ENCODE assay signal across 32 cellular contexts in genomic region chr7:128497405-128497804, GRCh38.
"Had no signal": no experiment of that assay in that cellular context is flagged by ENCODE, and none has a peak within 500 bp of the region (broad histone marks: within the 10 kb centered on the region; RNA-seq: fewer than 3 reads in every experiment).

No MANE protein-coding gene starts in this region.

- H3K27me3 Mint-ChIP-seq: activated CD4-positive, alpha-beta memory T cell treated with anti-CD3 and anti-CD28 coated beads for 36 hours; activated CD4-positive, alpha-beta T cell treated with anti-CD3 and anti-CD28 coated beads for 36 hours; activated CD4-positive, alpha-beta T cell treated with anti-CD3 and anti-CD28 coated beads, Interleukin-2, amount 10 ng/mL, durations not matched to agents 24 days and 14 days; activated naive CD4-positive, alpha-beta T cell treated with anti-CD3 and anti-CD28 coated beads, Interleukin-2, amount 10 ng/mL, durations not matched to agents 7 days and 5 days; activated naive CD8-positive, alpha-beta T cell treated with anti-CD3 and anti-CD28 coated beads, Interleukin-2, amount 10 ng/mL, durations not matched to agents 7 days and 5 days; activated T-cell treated with anti-CD3 and anti-CD28 coated beads, Interleukin-2, amount 50 U/mL, for 24 hours; brain; central memory CD8-positive, alpha-beta T cell; dendritic cell treated with granulocyte-macrophage colony-stimulating factor and Interleukin-4, amounts not matched to agents 40 ng/mL and 50 ng/mL, for 4 days; T-helper 17 cell had no signal

- DNase-seq: activated CD4-positive, alpha-beta memory T cell treated with anti-CD3 and anti-CD28 coated beads for 36 hours; activated CD4-positive, alpha-beta T cell treated with anti-CD3 and anti-CD28 coated beads for 36 hours; activated CD4-positive, alpha-beta T cell treated with anti-CD3 and anti-CD28 coated beads, Interleukin-2, amount 10 ng/mL, durations not matched to agents 24 days and 14 days; activated CD4-positive, CD25-positive, alpha-beta regulatory T cell; activated CD4-positive, CD25-positive, alpha-beta regulatory T cell treated with anti-CD3 and anti-CD28 coated beads, Interleukin-2, amount 50 U/mL, for 72 hours; activated CD8-positive, alpha-beta memory T cell treated with anti-CD3 and anti-CD28 coated beads, Interleukin-2, amount 50 U/mL, for 48 hours; activated gamma-delta T cell; activated naive CD4-positive, alpha-beta T cell; activated naive CD4-positive, alpha-beta T cell treated with anti-CD3 and anti-CD28 coated beads, Interleukin-2, amount 10 ng/mL, durations not matched to agents 7 days and 5 days; activated naive CD8-positive, alpha-beta T cell treated with anti-CD3 and anti-CD28 coated beads, Interleukin-2, amount 10 ng/mL, durations not matched to agents 7 days and 5 days; activated T-cell treated with anti-CD3 and anti-CD28 coated beads for 4 hours; activated T-cell treated with anti-CD3 and anti-CD28 coated beads, Interleukin-2, amount 50 U/mL, for 24 hours; activated T-cell treated with anti-CD3 and anti-CD28 coated beads, Interleukin-2, amount 50 U/mL, for 72 hours; dorsolateral prefrontal cortex; effector memory CD4-positive, alpha-beta T cell; endodermal cell; erythroblast; foreskin keratinocyte; gastrocnemius medialis; glutamatergic neuron; T-helper 1 cell; T-helper 17 cell; T1000 had no signal

- H3K4me1 Mint-ChIP-seq: activated CD4-positive, alpha-beta T cell treated with anti-CD3 and anti-CD28 coated beads for 36 hours; activated CD4-positive, alpha-beta T cell treated with anti-CD3 and anti-CD28 coated beads, Interleukin-2, amount 10 ng/mL, durations not matched to agents 24 days and 14 days; activated naive CD4-positive, alpha-beta T cell treated with anti-CD3 and anti-CD28 coated beads, Interleukin-2, amount 10 ng/mL, durations not matched to agents 7 days and 5 days; activated naive CD8-positive, alpha-beta T cell treated with anti-CD3 and anti-CD28 coated beads, Interleukin-2, amount 10 ng/mL, durations not matched to agents 7 days and 5 days; brain; central memory CD8-positive, alpha-beta T cell; endodermal cell; T-helper 17 cell had no signal

- ATAC-seq: activated CD4-positive, alpha-beta T cell treated with anti-CD3 and anti-CD28 coated beads for 36 hours; activated naive CD4-positive, alpha-beta T cell treated with anti-CD3 and anti-CD28 coated beads, Interleukin-2, amount 50 U/mL, for 72 hours; activated T-cell treated with anti-CD3 and anti-CD28 coated beads, Interleukin-2, amount 50 U/mL, for 72 hours; foreskin keratinocyte; gastrocnemius medialis; T-helper 17 cell had no signal

- H3K9me3 ChIP-seq: ascending aorta, breast epithelium, esophagus muscularis mucosa, gastrocnemius medialis had no signal

- H3K4me1 ChIP-seq: ascending aorta, breast epithelium, esophagus muscularis mucosa, foreskin keratinocyte, gastrocnemius medialis had no signal

- H3K27ac Mint-ChIP-seq: activated CD4-positive, alpha-beta memory T cell treated with anti-CD3 and anti-CD28 coated beads for 36 hours; activated CD4-positive, alpha-beta T cell treated with anti-CD3 and anti-CD28 coated beads for 36 hours; activated CD4-positive, alpha-beta T cell treated with anti-CD3 and anti-CD28 coated beads, Interleukin-2, amount 10 ng/mL, durations not matched to agents 24 days and 14 days; activated naive CD4-positive, alpha-beta T cell treated with anti-CD3 and anti-CD28 coated beads, Interleukin-2, amount 10 ng/mL, durations not matched to agents 7 days and 5 days; activated naive CD8-positive, alpha-beta T cell treated with anti-CD3 and anti-CD28 coated beads, Interleukin-2, amount 10 ng/mL, durations not matched to agents 7 days and 5 days; activated T-cell treated with anti-CD3 and anti-CD28 coated beads, Interleukin-2, amount 50 U/mL, for 24 hours; activated T-cell treated with anti-CD3 and anti-CD28 coated beads, Interleukin-2, amount 50 U/mL, for 72 hours; brain; dendritic cell treated with granulocyte-macrophage colony-stimulating factor and Interleukin-4, amounts not matched to agents 40 ng/mL and 50 ng/mL, for 4 days; endodermal cell; T-helper 17 cell; T-helper 2 cell treated with Interferon-gamma antibody and Interleukin-4, amounts not matched to agents 5 μg/mL and 100 μg/mL, for 36 hours had no signal

- H3K27me3 ChIP-seq: ascending aorta, breast epithelium, dorsolateral prefrontal cortex, esophagus muscularis mucosa, foreskin keratinocyte, gastrocnemius medialis had no signal

- H3K36me3 ChIP-seq: breast epithelium had no signal

- H3K27ac ChIP-seq: ascending aorta, breast epithelium, coronary artery, dorsolateral prefrontal cortex, esophagus muscularis mucosa, foreskin keratinocyte, gastrocnemius medialis had no signal

- H3K4me3 Mint-ChIP-seq: activated CD4-positive, alpha-beta memory T cell treated with anti-CD3 and anti-CD28 coated beads for 36 hours; activated CD4-positive, alpha-beta T cell treated with anti-CD3 and anti-CD28 coated beads for 36 hours; activated CD4-positive, alpha-beta T cell treated with anti-CD3 and anti-CD28 coated beads, Interleukin-2, amount 10 ng/mL, durations not matched to agents 24 days and 14 days; activated naive CD4-positive, alpha-beta T cell treated with anti-CD3 and anti-CD28 coated beads, Interleukin-2, amount 10 ng/mL, durations not matched to agents 7 days and 5 days; activated naive CD8-positive, alpha-beta T cell treated with anti-CD3 and anti-CD28 coated beads, Interleukin-2, amount 10 ng/mL, durations not matched to agents 7 days and 5 days; activated T-cell treated with anti-CD3 and anti-CD28 coated beads, Interleukin-2, amount 50 U/mL, for 24 hours; activated T-cell treated with anti-CD3 and anti-CD28 coated beads, Interleukin-2, amount 50 U/mL, for 72 hours; brain; central memory CD8-positive, alpha-beta T cell; dendritic cell treated with granulocyte-macrophage colony-stimulating factor and Interleukin-4, amounts not matched to agents 40 ng/mL and 50 ng/mL, for 4 days; endodermal cell; T-helper 17 cell; T-helper 2 cell treated with Interferon-gamma antibody and Interleukin-4, amounts not matched to agents 5 μg/mL and 100 μg/mL, for 36 hours had no signal

- H3K4me3 ChIP-seq: ascending aorta, breast epithelium, coronary artery, dorsolateral prefrontal cortex, esophagus muscularis mucosa, gastrocnemius medialis had no signal

- H3K9me3 Mint-ChIP-seq: activated CD4-positive, alpha-beta memory T cell treated with anti-CD3 and anti-CD28 coated beads for 36 hours; activated CD4-positive, alpha-beta T cell treated with anti-CD3 and anti-CD28 coated beads, Interleukin-2, amount 10 ng/mL, durations not matched to agents 24 days and 14 days; activated naive CD4-positive, alpha-beta T cell treated with anti-CD3 and anti-CD28 coated beads, Interleukin-2, amount 10 ng/mL, durations not matched to agents 7 days and 5 days; activated naive CD4-positive, alpha-beta T cell treated with anti-CD3 and anti-CD28 coated beads, Interleukin-2, amount 50 U/mL, for 72 hours; activated naive CD8-positive, alpha-beta T cell treated with anti-CD3 and anti-CD28 coated beads, Interleukin-2, amount 10 ng/mL, durations not matched to agents 7 days and 5 days; activated T-cell treated with anti-CD3 and anti-CD28 coated beads, Interleukin-2, amount 50 U/mL, for 24 hours; activated T-cell treated with anti-CD3 and anti-CD28 coated beads, Interleukin-2, amount 50 U/mL, for 72 hours; brain; central memory CD8-positive, alpha-beta T cell; dendritic cell treated with granulocyte-macrophage colony-stimulating factor and Interleukin-4, amounts not matched to agents 40 ng/mL and 50 ng/mL, for 4 days; endodermal cell; T-helper 2 cell treated with Interferon-gamma antibody and Interleukin-4, amounts not matched to agents 5 μg/mL and 100 μg/mL, for 36 hours had no signal
